ENCODE assay signal across 15 cellular contexts in the genomic region with DNA sequence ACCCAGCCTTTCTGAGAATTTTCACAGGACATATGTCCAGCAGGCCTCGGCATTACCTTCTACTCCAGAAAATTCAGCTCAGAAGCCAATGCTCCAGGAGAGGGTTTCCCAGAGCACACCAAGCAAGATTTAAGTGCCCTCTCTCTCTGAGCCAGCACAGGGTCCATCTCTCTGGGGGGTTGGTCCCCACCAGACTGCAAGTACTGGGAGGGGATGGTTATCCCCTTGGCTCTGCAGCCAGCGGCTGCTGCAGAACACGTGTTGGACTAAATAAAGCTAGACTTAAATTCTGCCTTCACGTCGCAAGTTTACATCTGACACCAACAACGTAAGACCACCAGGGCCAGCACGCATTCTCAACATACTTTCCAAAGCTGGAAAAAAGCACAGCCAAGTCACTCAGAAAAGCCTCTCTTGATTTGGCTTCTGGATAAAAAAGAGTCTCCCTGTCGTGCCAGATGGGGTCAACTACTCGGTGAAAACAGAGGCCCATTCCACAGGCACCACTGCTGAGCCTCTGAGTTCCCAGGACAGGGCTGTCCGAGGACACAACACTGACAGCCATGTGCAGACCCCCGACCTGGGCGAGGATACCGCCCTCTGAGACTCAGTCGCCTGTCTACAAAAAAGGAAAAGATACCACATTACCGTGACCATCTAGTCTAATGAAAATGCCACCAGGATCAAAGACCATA.
DNase-seq lines count a peak whose midpoint lies in the region; ATAC-seq, FAIRE-seq and TF ChIP-seq lines count a peak whose summit lies in the region.
"Had no signal": no experiment of that assay in that cellular context is flagged by ENCODE, and none has a peak within 500 bp of the region (broad histone marks: within the 10 kb centered on the region; RNA-seq: fewer than 3 reads in every experiment).

No MANE protein-coding gene starts in this region.

- H3K9ac ChIP-seq in HCT116 (ENCODE audit: low read length) = peak overlapping the region; percentile 57; the same call in 1 of the 2 replicates
- peak overlapping the region; percentile 74 for H3K9ac ChIP-seq in astrocyte (ENCODE audit: low read length)
- peak overlapping the region; percentile 21; the same call in 1 of the 2 replicates for H3K9ac ChIP-seq in iPS-20b (ENCODE audit: low read depth, low read length)
- H3K9ac ChIP-seq in skeletal muscle tissue (ENCODE audit: low read depth in 1 of 3, low read length in 3 of 3) = peak overlapping the region; percentile 30 to 69 (median 58)

- H2AFZ ChIP-seq in HCT116 (ENCODE audit: low read depth, low read length, poor library complexity, severe bottlenecking) (no peak overlapping the region), astrocyte (ENCODE audit: low read depth, low read length) (no peak overlapping the region)

- H3K9me3 ChIP-seq in HCT116 (ENCODE audit: control insufficient read depth in 1 of 2, insufficient read depth in 1 of 2, low read depth in 1 of 2, low read length in 2 of 2) (no peaks in the 10 kb centered on the region), astrocyte (ENCODE audit: insufficient read depth, low read depth, low read length) (no peaks in the 10 kb centered on the region), iPS-20b (ENCODE audit: insufficient read depth, low read depth, low read length) (no peaks in the 10 kb centered on the region), skeletal muscle tissue (ENCODE audit: control insufficient read depth in 3 of 3, low read length in 3 of 3) (no peaks in the 10 kb centered on the region), upper lobe of left lung (no peaks in the 10 kb centered on the region)
- H3K9me3 ChIP-seq: HAP-1, prostate gland had no signal

- peaks cover 49 to 65% of the 10 kb centered on the region in 2 experiments for H3K4me1 ChIP-seq in HCT116 (ENCODE audit: control insufficient read depth in 1 of 2, insufficient read depth in 2 of 2, low read length in 2 of 2)
- peaks cover 30% of the 10 kb centered on the region for H3K4me1 ChIP-seq in astrocyte (ENCODE audit: insufficient read depth, low read length)
- peaks cover 10% of the 10 kb centered on the region; the same call in 1 of the 2 replicates for H3K4me1 ChIP-seq in iPS-20b (ENCODE audit: insufficient read depth, low read length)
- peaks cover 60 to 86% (median 81%) of the 10 kb centered on the region in 3 donors for H3K4me1 ChIP-seq in skeletal muscle tissue (ENCODE audit: control insufficient read depth in 3 of 3, insufficient read depth in 3 of 3, low read length in 3 of 3)
- peaks cover 16 to 39% (median 35%) of the 10 kb centered on the region in 4 donors for H3K4me1 ChIP-seq in upper lobe of left lung
- H3K4me1 ChIP-seq: HAP-1 had no signal

- POLR2A ChIA-PET in HCT116 (lab: Charles Lee) = interaction anchor here (0.6 kb wide), 1 partner anchor 78 kb away, joined by 3 read pairs; a partner anchor contains a TSS

- TF ChIP-seq POLR2A in HCT116 (IDR thresholded peaks at IDR 0.05; ENCODE audit: borderline replicate concordance, extremely low read depth, insufficient read depth, insufficient read length) = no peak
- no peak for TF ChIP-seq POLR2A in upper lobe of left lung (IDR thresholded peaks at IDR 0.05)

- intact Hi-C loops in HCT116 (cut with micrococcal nuclease) = no loop called here

- DNase-seq in HCT116 (ENCODE audit: low read depth, low spot score) (no peak), astrocyte (ENCODE audit: low read depth) (no peak), KBM-7 (no peak), occipital lobe (lab: John Stamatoyannopoulos, UW) (no peak), upper lobe of left lung (no peak)
- no peak for DNase-seq in stimulated activated naive CD4-positive, alpha-beta T cell (lab: John Stamatoyannopoulos, UW)
- DNase-seq: activated CD4-positive, CD25-positive, alpha-beta regulatory T cell treated with anti-CD3 and anti-CD28 coated beads, Interleukin-2, amount 50 U/mL, for 72 hours; left colon; NCI-H345; NK-92 treated with Interleukin-12 subunit alpha and Interleukin-12 subunit beta, amount 100 ng/mL, for 24 hours had no signal

- TF ChIP-seq CTCF in HCT116 (IDR thresholded peaks at IDR 0.05 in 2 of 3, conservative IDR thresholded peaks at IDR 0.05 in 1 of 3; ENCODE audit: borderline replicate concordance in 1 of 3, insufficient read depth in 1 of 3, low read depth in 2 of 3, low read length in 2 of 3) = no peak
- no peak for TF ChIP-seq CTCF in astrocyte (IDR thresholded peaks at IDR 0.05; ENCODE audit: insufficient read depth, low read depth, low read length)
- no peak for TF ChIP-seq CTCF in upper lobe of left lung (IDR thresholded peaks at IDR 0.05)

- no peaks in the 10 kb centered on the region for H3K27me3 ChIP-seq in HCT116 (ENCODE audit: insufficient read depth, low read length)
- no peaks in the 10 kb centered on the region for H3K27me3 ChIP-seq in astrocyte (ENCODE audit: insufficient read depth, low read length)
- no peaks in the 10 kb centered on the region for H3K27me3 ChIP-seq in iPS-20b (ENCODE audit: insufficient read depth, low read length)
- no peaks in the 10 kb centered on the region for H3K27me3 ChIP-seq in skeletal muscle tissue (ENCODE audit: control insufficient read depth in 3 of 3, insufficient read depth in 3 of 3, low read length in 3 of 3)
- H3K27me3 ChIP-seq in upper lobe of left lung = no peaks in the 10 kb centered on the region

- H4K20me1 ChIP-seq in HCT116 (ENCODE audit: insufficient read depth) = peaks cover 5% of the 10 kb centered on the region; the same call in 1 of the 2 replicates
- H4K20me1 ChIP-seq in astrocyte (ENCODE audit: insufficient read depth, low read length) = peaks cover 42% of the 10 kb centered on the region

- RAD21 ChIA-PET in HCT116 (lab: Charles Lee; ENCODE audit: low non-redundant PET in 1 of 2, low total read pairs in 2 of 2, uncharacterized antibody in 2 of 2, unreplicated experiment in 2 of 2) = interaction anchor here in 1 of 2 experiments (0.8 to 1.4 kb wide), 2 partner anchors 7 to 35 kb away, joined by 3 to 4 read pairs; no protein-coding TSS in a partner anchor

- H3K4me2 ChIP-seq in HCT116 (ENCODE audit: low read length) (peak overlapping the region; percentile 75), astrocyte (ENCODE audit: low read length) (peak overlapping the region; percentile 58)

- CTCF ChIA-PET in HCT116 (lab: Charles Lee) = interaction anchor here (1.2 kb wide), 1 partner anchor 22 kb away, joined by 3 read pairs; no protein-coding TSS in a partner anchor

- no peak overlapping the region for H3K4me3 Mint-ChIP-seq in astrocyte (ENCODE audit: unreplicated experiment)

- H3K9me3 Mint-ChIP-seq in astrocyte (ENCODE audit: unreplicated experiment) = no peaks in the 10 kb centered on the region

- no peaks in the 10 kb centered on the region for H3K9me2 ChIP-seq in HCT116 (ENCODE audit: insufficient read depth)

- H3K27ac ChIP-seq in HCT116 (ENCODE audit: low read depth, low read length) (peak overlapping the region; percentile 52), astrocyte (ENCODE audit: low read depth, low read length) (peak overlapping the region; percentile 89), iPS-20b (ENCODE audit: low read length) (no peak overlapping the region), skeletal muscle tissue (ENCODE audit: low read depth, low read length) (peak overlapping the region; percentile 87), upper lobe of left lung (peak overlapping the region in 2 of 4 donors; percentile 15 to 66)
- H3K27ac ChIP-seq: prostate gland had no signal

- no peak overlapping the region for H3K4me3 ChIP-seq in HCT116 (replicated peaks in 1 of 2; ENCODE audit: low read depth in 1 of 2, low read length in 2 of 2)
- H3K4me3 ChIP-seq in astrocyte (ENCODE audit: insufficient read depth, low read depth, low read length) = no peak overlapping the region
- H3K4me3 ChIP-seq in iPS-20b (ENCODE audit: low read length) = no peak overlapping the region
- no peak overlapping the region for H3K4me3 ChIP-seq in skeletal muscle tissue (ENCODE audit: low read length in 3 of 3)
- no peak overlapping the region for H3K4me3 ChIP-seq in upper lobe of left lung
- H3K4me3 ChIP-seq: HAP-1, prostate gland had no signal

- no peaks in the 10 kb centered on the region for H3K27me3 Mint-ChIP-seq in astrocyte (ENCODE audit: low read depth, unreplicated experiment)

- TF ChIP-seq RAD21 in HCT116 (IDR thresholded peaks at IDR 0.05; ENCODE audit: low read depth) = no peak

- 82 to 86% methylated on average over 14 to 15 of the region's 15 CpGs for WGBS in upper lobe of left lung, 2 donors

- no peak for TF ChIP-seq EP300 in upper lobe of left lung (IDR thresholded peaks at IDR 0.05)

- H3K36me3 Mint-ChIP-seq in astrocyte (ENCODE audit: low read depth, unreplicated experiment) = peaks cover 32% of the 10 kb centered on the region

- in situ Hi-C loops in KBM-7 (cut with MboI; ENCODE audit: low pct_unique_long_range_greater_than_20kb, low sequenced_read_pairs) = no loop called here

- H3K36me3 ChIP-seq in HCT116 (ENCODE audit: control insufficient read depth in 1 of 2, insufficient read depth in 2 of 2, low read length in 2 of 2) (no peaks in the 10 kb centered on the region; a peak in 1 of 4 replicates), astrocyte (ENCODE audit: insufficient read depth, low read length) (peaks cover 10% of the 10 kb centered on the region), iPS-20b (ENCODE audit: insufficient read depth, low read depth, low read length) (peaks cover 83% of the 10 kb centered on the region), skeletal muscle tissue (ENCODE audit: control insufficient read depth in 3 of 3, insufficient read depth in 3 of 3, low read length in 3 of 3) (peaks cover 0 to 7% (median 5%) of the 10 kb centered on the region in 3 donors), upper lobe of left lung (peaks cover 0 to 23% (median 10%) of the 10 kb centered on the region in 4 donors)
- H3K36me3 ChIP-seq: prostate gland had no signal

- H3K27ac Mint-ChIP-seq in astrocyte (ENCODE audit: unreplicated experiment) = peak overlapping the region; percentile 97

- no peak for FAIRE-seq in astrocyte (lab: Jason Lieb, UNC)
- FAIRE-seq: colon had no signal

- BruUV-seq in HCT116 (replicated peaks; lab: Mats Ljungman, UMichigan) = no TSS peak

- peaks cover 50% of the 10 kb centered on the region for H3K4me1 Mint-ChIP-seq in astrocyte (ENCODE audit: low read depth, unreplicated experiment)

- H3K79me2 ChIP-seq in HCT116 (ENCODE audit: insufficient read depth, low read length) (peaks cover 99% of the 10 kb centered on the region), astrocyte (ENCODE audit: insufficient read depth, low read length) (peaks cover 77% of the 10 kb centered on the region)

- no peak for ATAC-seq in HCT116
- no peak for ATAC-seq in upper lobe of left lung (ENCODE audit: low FRiP score in 2 of 2)
- ATAC-seq: left colon had no signal

TF ChIP-seq in HCT116, 20 proteins besides CTCF, POLR2A, EP300 and RAD21 (continues in another document):
- TF ChIP-seq SRF (IDR thresholded peaks at IDR 0.05; ENCODE audit: low read depth) = no peak
- TF ChIP-seq ELF1 (IDR thresholded peaks at IDR 0.05; ENCODE audit: borderline replicate concordance, low read depth) = no peak
- no peak for TF ChIP-seq ZFX (IDR thresholded peaks at IDR 0.05)
- TF ChIP-seq YY1 (IDR thresholded peaks at IDR 0.05; ENCODE audit: extremely low read depth, insufficient replicate concordance, low read depth, low read length) = no peak
- no peak for TF ChIP-seq ZNF274 (IDR thresholded peaks at IDR 0.05; ENCODE audit: low read depth, low read length)
- TF ChIP-seq EZH2 (IDR thresholded peaks at IDR 0.05) = no peak
- TF ChIP-seq TCF7L2 (IDR thresholded peaks at IDR 0.05; ENCODE audit: borderline replicate concordance, extremely low read depth, insufficient read depth, insufficient read length) = no peak

Comparison
In these comparisons a context has a peak if more than half of its experiments do, and no peak if none do; other contexts are left out.
1. H3K9ac ChIP-seq: peak in every context shown above with its lines; median percentile 74 in astrocyte; 58 in skeletal muscle tissue; 57 in HCT116; 21 in iPS-20b.